ENCODE assay signal across 1 cellular context in genomic region chr11:64358907-64359711, GRCh38.
TF ChIP-seq lines count a peak whose summit lies in the region.

Gene RPS6KA4, plus strand, starts transcription at chr11:64359162. Its CDS starts 74 bp downstream, at chr11:64359236.

TF ChIP-seq in H1, 55 proteins besides CTCF, POLR2A, EP300 and RAD21:
- TF ChIP-seq MAX (IDR thresholded peaks at IDR 0.05) (peak; percentile 59; the same call in 1 of the 2 replicates), ASH2L (IDR thresholded peaks at IDR 0.05; ENCODE audit: low read length) (peak; percentile 37), TCF12 (IDR thresholded peaks at IDR 0.05; ENCODE audit: low read depth, low read length) (no peak), E2F6 (IDR thresholded peaks at IDR 0.05) (peak; percentile 69), SIN3A (conservative IDR thresholded peaks at IDR 0.05 in 1 of 2, IDR thresholded peaks at IDR 0.05 in 1 of 2; ENCODE audit: low read depth in 1 of 2, low read length in 2 of 2) (0 out of 4 replicates have a peak, but pooled peaks of 1 of the 2 experiments have one; percentile 2), YY1 (IDR thresholded peaks at IDR 0.05; ENCODE audit: low read depth, low read length) (peak; percentile 40; the same call in 1 of the 2 replicates), CHD7 (IDR thresholded peaks at IDR 0.05; ENCODE audit: insufficient replicate concordance, low read length) (no peak), SRF (IDR thresholded peaks at IDR 0.05; ENCODE audit: low read depth, low read length) (no peak), RBBP5 (IDR thresholded peaks at IDR 0.05; ENCODE audit: borderline replicate concordance, low read depth, low read length) (0 out of 2 replicates have a peak, but pooled peaks have one; percentile 18), RNF2 (IDR thresholded peaks at IDR 0.05; ENCODE audit: borderline replicate concordance, low read depth, low read length, missing control alignments, poor library complexity, severe bottlenecking) (no peak), FOSL1 (IDR thresholded peaks at IDR 0.05; ENCODE audit: insufficient read depth, low read depth, low read length) (no peak), USF2 (IDR thresholded peaks at IDR 0.05; ENCODE audit: low read length) (no peak), KDM4A (IDR thresholded peaks at IDR 0.05; ENCODE audit: low read depth, low read length, severe bottlenecking) (peak; percentile 82), RFX5 (IDR thresholded peaks at IDR 0.05; ENCODE audit: borderline replicate concordance, low read depth, low read length) (no peak), PHF8 (conservative IDR thresholded peaks at IDR 0.05; ENCODE audit: low read depth, low read length) (peak; percentile 61), JUND (IDR thresholded peaks at IDR 0.05; ENCODE audit: low read length) (no peak), SP4 (IDR thresholded peaks at IDR 0.05; ENCODE audit: low read length) (0 out of 2 replicates have a peak, but pooled peaks have one; percentile 14)
